Comparison of ENCODE assay signal across 1 cellular context in the genomic region with DNA sequence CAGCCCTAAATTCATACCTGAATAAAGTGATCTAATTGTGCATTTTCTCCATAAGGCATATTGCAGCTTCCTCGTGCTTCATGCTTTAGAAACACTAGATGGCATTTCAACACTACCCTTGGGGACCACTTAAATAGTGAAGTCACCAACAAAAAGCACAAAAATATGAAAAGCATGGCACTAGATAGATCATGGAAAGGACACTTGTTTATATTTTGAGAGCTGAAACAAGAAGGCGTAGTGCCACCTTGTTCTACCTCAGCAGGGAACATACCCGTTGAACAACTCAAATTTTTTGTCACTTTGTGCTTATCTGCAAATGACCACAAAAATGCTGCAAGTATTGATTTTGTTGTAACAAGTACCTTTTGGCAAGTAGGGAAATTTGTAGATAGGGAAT.
A peak's percentile ranks its signal among the peaks of the same experiment; 100 is the strongest.
TF ChIP-seq lines count a peak whose summit lies in the region.

No MANE protein-coding gene starts in this region.

TF ChIP-seq in GM12878, 131 proteins besides CTCF, POLR2A, EP300 and RAD21:
- TF ChIP-seq SRF (IDR thresholded peaks at IDR 0.05; ENCODE audit: low read depth in 2 of 2, low read length in 2 of 2) (no peak), ZNF24 (IDR thresholded peaks at IDR 0.05) (no peak), YBX1 (IDR thresholded peaks at IDR 0.05) (no peak), FOXK2 (IDR thresholded peaks at IDR 0.05) (no peak), SMC3 (IDR thresholded peaks at IDR 0.05; ENCODE audit: borderline replicate concordance, low read length) (peak; percentile 45; the same call in 1 of the 2 replicates), RB1 (IDR thresholded peaks at IDR 0.05; ENCODE audit: borderline replicate concordance) (no peak)
